Comparison of ENCODE assay signal across 1 cellular context in genomic region chr9:124698265-124698664, GRCh38.
A peak's percentile ranks its signal among the peaks of the same experiment; 100 is the strongest.
TF ChIP-seq lines count a peak whose summit lies in the region.

No MANE protein-coding gene starts in this region.

TF ChIP-seq in K562, 482 proteins besides CTCF, POLR2A, EP300 and RAD21 (continued from another document and continues in another):
- TF ChIP-seq CREBBP (IDR thresholded peaks at IDR 0.05; ENCODE audit: low read depth, low read length): no peak
- no peak for TF ChIP-seq MGA (IDR thresholded peaks at IDR 0.05)
- TF ChIP-seq SNRNP70 (optimal IDR thresholded peaks at IDR 0.05; ENCODE audit: low read depth, low read length): no peak
- peak; percentile 22; the same call in 1 of the 2 replicates for TF ChIP-seq SMARCA4 (IDR thresholded peaks at IDR 0.05)
- TF ChIP-seq ZBTB7A (IDR thresholded peaks at IDR 0.05; ENCODE audit: borderline replicate concordance, control insufficient read depth, low read depth, low read length): no peak
- no peak for TF ChIP-seq NR1H2 (CRISPR knock-in tag; IDR thresholded peaks at IDR 0.05)
- TF ChIP-seq KDM5B (IDR thresholded peaks at IDR 0.05; ENCODE audit: insufficient replicate concordance, low read depth, low read length): no peak
- TF ChIP-seq ARID3A (IDR thresholded peaks at IDR 0.05; ENCODE audit: borderline replicate concordance, low read depth, low read length): 0 out of 2 replicates have a peak, but pooled peaks have one; percentile 15
- TF ChIP-seq NCOR1 (IDR thresholded peaks at IDR 0.05): no peak
- no peak for TF ChIP-seq NUFIP1 (IDR thresholded peaks at IDR 0.05; ENCODE audit: partially characterized antibody)
- no peak for TF ChIP-seq MEIS2 (IDR thresholded peaks at IDR 0.05; ENCODE audit: partially characterized antibody)
- TF ChIP-seq CBFA2T2 (conservative IDR thresholded peaks at IDR 0.05): 0 out of 2 replicates have a peak, but pooled peaks have one; percentile 25
- TF ChIP-seq, protein P1, sequence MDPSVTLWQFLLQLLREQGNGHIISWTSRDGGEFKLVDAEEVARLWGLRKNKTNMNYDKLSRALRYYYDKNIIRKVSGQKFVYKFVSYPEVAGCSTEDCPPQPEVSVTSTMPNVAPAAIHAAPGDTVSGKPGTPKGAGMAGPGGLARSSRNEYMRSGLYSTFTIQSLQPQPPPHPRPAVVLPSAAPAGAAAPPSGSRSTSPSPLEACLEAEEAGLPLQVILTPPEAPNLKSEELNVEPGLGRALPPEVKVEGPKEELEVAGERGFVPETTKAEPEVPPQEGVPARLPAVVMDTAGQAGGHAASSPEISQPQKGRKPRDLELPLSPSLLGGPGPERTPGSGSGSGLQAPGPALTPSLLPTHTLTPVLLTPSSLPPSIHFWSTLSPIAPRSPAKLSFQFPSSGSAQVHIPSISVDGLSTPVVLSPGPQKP (CRISPR knock-in tag; IDR thresholded peaks at IDR 0.05): no peak
- peak; percentile 59 for TF ChIP-seq CBFA2T3 (IDR thresholded peaks at IDR 0.05)
- no peak for TF ChIP-seq ID3 (CRISPR knock-in tag; IDR thresholded peaks at IDR 0.05)
- TF ChIP-seq ID3 (tag; IDR thresholded peaks at IDR 0.05): no peak
- no peak for TF ChIP-seq ARID3B (CRISPR knock-in tag; IDR thresholded peaks at IDR 0.05; ENCODE audit: borderline replicate concordance)
- TF ChIP-seq, protein P2, sequence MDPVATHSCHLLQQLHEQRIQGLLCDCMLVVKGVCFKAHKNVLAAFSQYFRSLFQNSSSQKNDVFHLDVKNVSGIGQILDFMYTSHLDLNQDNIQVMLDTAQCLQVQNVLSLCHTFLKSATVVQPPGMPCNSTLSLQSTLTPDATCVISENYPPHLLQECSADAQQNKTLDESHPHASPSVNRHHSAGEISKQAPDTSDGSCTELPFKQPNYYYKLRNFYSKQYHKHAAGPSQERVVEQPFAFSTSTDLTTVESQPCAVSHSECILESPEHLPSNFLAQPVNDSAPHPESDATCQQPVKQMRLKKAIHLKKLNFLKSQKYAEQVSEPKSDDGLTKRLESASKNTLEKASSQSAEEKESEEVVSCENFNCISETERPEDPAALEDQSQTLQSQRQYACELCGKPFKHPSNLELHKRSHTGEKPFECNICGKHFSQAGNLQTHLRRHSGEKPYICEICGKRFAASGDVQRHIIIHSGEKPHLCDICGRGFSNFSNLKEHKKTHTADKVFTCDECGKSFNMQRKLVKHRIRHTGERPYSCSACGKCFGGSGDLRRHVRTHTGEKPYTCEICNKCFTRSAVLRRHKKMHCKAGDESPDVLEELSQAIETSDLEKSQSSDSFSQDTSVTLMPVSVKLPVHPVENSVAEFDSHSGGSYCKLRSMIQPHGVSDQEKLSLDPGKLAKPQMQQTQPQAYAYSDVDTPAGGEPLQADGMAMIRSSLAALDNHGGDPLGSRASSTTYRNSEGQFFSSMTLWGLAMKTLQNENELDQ (CRISPR knock-in tag; IDR thresholded peaks at IDR 0.05; ENCODE audit: borderline replicate concordance): no peak
- TF ChIP-seq MIER1 (IDR thresholded peaks at IDR 0.05; ENCODE audit: low read depth): no peak
- TF ChIP-seq DMBX1 (CRISPR knock-in tag; IDR thresholded peaks at IDR 0.05; ENCODE audit: borderline replicate concordance): no peak
- TF ChIP-seq ZNF408 (CRISPR knock-in tag; IDR thresholded peaks at IDR 0.05; ENCODE audit: low read depth): no peak
- TF ChIP-seq SOX6 (IDR thresholded peaks at IDR 0.05): no peak
- TF ChIP-seq CGGBP1 (CRISPR knock-in tag; IDR thresholded peaks at IDR 0.05): no peak
- TF ChIP-seq KLF16 (IDR thresholded peaks at IDR 0.05): 0 out of 2 replicates have a peak, but pooled peaks have one; percentile 6
- TF ChIP-seq ZNF23 (CRISPR knock-in tag; IDR thresholded peaks at IDR 0.05): no peak
- no peak for TF ChIP-seq E2F1 (CRISPR knock-in tag; IDR thresholded peaks at IDR 0.05)
- TF ChIP-seq RCOR1 (IDR thresholded peaks at IDR 0.05; ENCODE audit: borderline replicate concordance in 1 of 2, low read depth in 2 of 2, low read length in 2 of 2): peak in 1 of 2 experiments; percentile 35; a peak in 1 of 4 replicates
- no peak for TF ChIP-seq MAZ (CRISPR knock-in tag; conservative IDR thresholded peaks at IDR 0.05 in 1 of 2, IDR thresholded peaks at IDR 0.05 in 1 of 2)
- TF ChIP-seq, protein P3, sequence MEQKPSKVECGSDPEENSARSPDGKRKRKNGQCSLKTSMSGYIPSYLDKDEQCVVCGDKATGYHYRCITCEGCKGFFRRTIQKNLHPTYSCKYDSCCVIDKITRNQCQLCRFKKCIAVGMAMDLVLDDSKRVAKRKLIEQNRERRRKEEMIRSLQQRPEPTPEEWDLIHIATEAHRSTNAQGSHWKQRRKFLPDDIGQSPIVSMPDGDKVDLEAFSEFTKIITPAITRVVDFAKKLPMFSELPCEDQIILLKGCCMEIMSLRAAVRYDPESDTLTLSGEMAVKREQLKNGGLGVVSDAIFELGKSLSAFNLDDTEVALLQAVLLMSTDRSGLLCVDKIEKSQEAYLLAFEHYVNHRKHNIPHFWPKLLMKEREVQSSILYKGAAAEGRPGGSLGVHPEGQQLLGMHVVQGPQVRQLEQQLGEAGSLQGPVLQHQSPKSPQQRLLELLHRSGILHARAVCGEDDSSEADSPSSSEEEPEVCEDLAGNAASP (IDR thresholded peaks at IDR 0.05): no peak
- no peak for TF ChIP-seq RBM34 (IDR thresholded peaks at IDR 0.05; ENCODE audit: borderline replicate concordance, insufficient read depth, low read length)
- TF ChIP-seq MXD1 (CRISPR knock-in tag; IDR thresholded peaks at IDR 0.05; ENCODE audit: borderline replicate concordance, poor library complexity, severe bottlenecking): no peak
- TF ChIP-seq STAG1 (CRISPR knock-in tag; IDR thresholded peaks at IDR 0.05; ENCODE audit: borderline replicate concordance): no peak
- no peak for TF ChIP-seq ZNF12 (CRISPR knock-in tag; IDR thresholded peaks at IDR 0.05)
- TF ChIP-seq E2F3 (CRISPR knock-in tag; IDR thresholded peaks at IDR 0.05): no peak
- no peak for TF ChIP-seq KDM1A (IDR thresholded peaks at IDR 0.05)
